Comparison of ENCODE assay signal across 23 cellular contexts in genomic region chr2:198452327-198452726, GRCh38.
DNase-seq lines count a peak whose midpoint lies in the region; ATAC-seq lines count a peak whose summit lies in the region.
"Had no signal": no experiment of that assay in that cellular context is flagged by ENCODE, and none has a peak within 500 bp of the region (broad histone marks: within the 10 kb centered on the region; RNA-seq: fewer than 3 reads in every experiment).

No MANE protein-coding gene starts in this region.

- intact Hi-C loops in left colon (cut with DNase I, micrococcal nuclease) = no loop called here

- DNase-seq in activated CD4-positive, alpha-beta T cell treated with anti-CD3 and anti-CD28 coated beads, Interleukin-2, amount 50 U/mL, for 4 hours = no peak
- DNase-seq in CD1c-positive myeloid dendritic cell (ENCODE audit: extremely low spot score) (no peak), left colon (no peak), SHP77 treated with DMSO at 0.1 percent for 48 hours (lab: John Stamatoyannopoulos, UW) (no peak)
- DNase-seq: activated CD8-positive, alpha-beta T cell treated with anti-CD3 and anti-CD28 coated beads, Interleukin-2, amount 10 ng/mL, durations not matched to agents 7 days and 5 days; activated T-cell treated with anti-CD3 and anti-CD28 coated beads, Interleukin-2, amount 50 U/mL, for 72 hours; aorta; BE2C; caudate nucleus; COR-L47; GM23248; lower lobe of right lung; NCI-H1694; NCI-H748 treated with DMSO at 0.1 percent for 48 hours; uterus had no signal

- ATAC-seq in GM18498 (IDR thresholded peaks at IDR 0.05; ENCODE audit: unreplicated experiment) (peak; percentile 77), GM19043 (IDR thresholded peaks at IDR 0.05; ENCODE audit: low read depth, unreplicated experiment) (peak; percentile 49), HG02623 (IDR thresholded peaks at IDR 0.05; ENCODE audit: unreplicated experiment) (peak; percentile 67), HG03457 (IDR thresholded peaks at IDR 0.05; ENCODE audit: unreplicated experiment) (peak; percentile 64), left colon (no peak)
- ATAC-seq: A549; activated CD8-positive, alpha-beta T cell treated with anti-CD3 and anti-CD28 coated beads, Interleukin-2, amount 10 ng/mL, durations not matched to agents 7 days and 5 days; activated T-cell treated with anti-CD3 and anti-CD28 coated beads, Interleukin-2, amount 50 U/mL, for 72 hours; K562; lower lobe of right lung; Panc1; WTC11 had no signal
